Comparison of ENCODE assay signal across 12 cellular contexts in genomic region chr9:87685431-87685830, GRCh38. TPM values are rescaled to one million over a fixed set of nuclear protein-coding genes. Genes with fewer than 3 reads are reported as not detected.
A peak's percentile ranks its signal among the peaks of the same experiment; 100 is the strongest.
DNase-seq lines count a peak whose midpoint lies in the region; ATAC-seq lines count a peak whose summit lies in the region.
"Had no signal": no experiment of that assay in that cellular context is flagged by ENCODE, and none has a peak within 500 bp of the region (broad histone marks: within the 10 kb centered on the region; RNA-seq: fewer than 3 reads in every experiment).

No MANE protein-coding gene starts in this region.

- no peaks in the 10 kb centered on the region for H3K9me3 Mint-ChIP-seq in activated naive CD8-positive, alpha-beta T cell (ENCODE audit: low read depth)
- H3K9me3 Mint-ChIP-seq in activated naive CD8-positive, alpha-beta T cell treated with anti-CD3 and anti-CD28 coated beads for 36 hours = no peaks in the 10 kb centered on the region
- H3K9me3 Mint-ChIP-seq in activated naive CD8-positive, alpha-beta T cell treated with anti-CD3 and anti-CD28 coated beads, Interleukin-2, amount 10 ng/mL, durations not matched to agents 7 days and 5 days = no peaks in the 10 kb centered on the region

- H3K9me3 ChIP-seq in subcutaneous abdominal adipose tissue (ENCODE audit: control insufficient read depth in 5 of 5, low read length in 5 of 5) = no peaks in the 10 kb centered on the region
- H3K9me3 ChIP-seq: gastrocnemius medialis had no signal

- H3K4me1 ChIP-seq in subcutaneous abdominal adipose tissue (ENCODE audit: control insufficient read depth in 5 of 5, insufficient read depth in 5 of 5, low read length in 5 of 5) = peaks cover 0 to 22% (median 18%) of the 10 kb centered on the region in 5 donors
- H3K4me1 ChIP-seq: gastrocnemius medialis, neural progenitor cell had no signal

- peak overlapping the region in 1 of 5 donors; percentile 23 for H3K4me3 ChIP-seq in subcutaneous abdominal adipose tissue (ENCODE audit: low read depth in 1 of 5, low read length in 5 of 5)
- H3K4me3 ChIP-seq: gastrocnemius medialis, neural progenitor cell had no signal

- no peak for DNase-seq in activated naive CD8-positive, alpha-beta T cell treated with anti-CD3 and anti-CD28 coated beads for 36 hours
- DNase-seq in activated naive CD8-positive, alpha-beta T cell treated with anti-CD3 and anti-CD28 coated beads, Interleukin-2, amount 10 ng/mL, durations not matched to agents 7 days and 5 days = no peak
- DNase-seq in left lobe of liver (ENCODE audit: low spot score) = peak; percentile 19
- no peak for DNase-seq in G401 (ENCODE audit: low spot score)
- DNase-seq in HK-2 (ENCODE audit: unreplicated experiment) = no peak
- DNase-seq: NCI-H1048; stimulated activated CD8-positive, alpha-beta memory T cell treated with anti-CD3 and anti-CD28 coated beads, Interleukin-4, amount 100 ng/mL, for 48 hours had no signal

- peak overlapping the region; percentile 36 for H3K4me3 Mint-ChIP-seq in activated naive CD8-positive, alpha-beta T cell
- no peak overlapping the region for H3K4me3 Mint-ChIP-seq in activated naive CD8-positive, alpha-beta T cell treated with anti-CD3 and anti-CD28 coated beads for 36 hours
- H3K4me3 Mint-ChIP-seq in activated naive CD8-positive, alpha-beta T cell treated with anti-CD3 and anti-CD28 coated beads, Interleukin-2, amount 10 ng/mL, durations not matched to agents 7 days and 5 days = peak overlapping the region; percentile 5
- H3K4me3 Mint-ChIP-seq: neural progenitor cell had no signal

- peak overlapping the region; percentile 22 for H3K27ac ChIP-seq in subcutaneous abdominal adipose tissue (ENCODE audit: low read depth, low read length)
- H3K27ac ChIP-seq: gastrocnemius medialis, neural progenitor cell had no signal

- H3K9ac ChIP-seq in subcutaneous abdominal adipose tissue (ENCODE audit: low read length in 5 of 5) = no peak overlapping the region
- H3K9ac ChIP-seq: neural progenitor cell had no signal

- in situ Hi-C loops in G401 (cut with HindIII; ENCODE audit: low sequenced_read_pairs) = no loop called here

- H3K36me3 Mint-ChIP-seq in activated naive CD8-positive, alpha-beta T cell = no peaks in the 10 kb centered on the region
- H3K36me3 Mint-ChIP-seq in activated naive CD8-positive, alpha-beta T cell treated with anti-CD3 and anti-CD28 coated beads for 36 hours = peaks cover 2% of the 10 kb centered on the region
- no peaks in the 10 kb centered on the region for H3K36me3 Mint-ChIP-seq in activated naive CD8-positive, alpha-beta T cell treated with anti-CD3 and anti-CD28 coated beads, Interleukin-2, amount 10 ng/mL, durations not matched to agents 7 days and 5 days

- no peaks in the 10 kb centered on the region for H3K27me3 Mint-ChIP-seq in activated naive CD8-positive, alpha-beta T cell
- H3K27me3 Mint-ChIP-seq in activated naive CD8-positive, alpha-beta T cell treated with anti-CD3 and anti-CD28 coated beads for 36 hours = no peaks in the 10 kb centered on the region
- peaks cover 7% of the 10 kb centered on the region for H3K27me3 Mint-ChIP-seq in activated naive CD8-positive, alpha-beta T cell treated with anti-CD3 and anti-CD28 coated beads, Interleukin-2, amount 10 ng/mL, durations not matched to agents 7 days and 5 days

- ATAC-seq in activated naive CD8-positive, alpha-beta T cell treated with anti-CD3 and anti-CD28 coated beads, Interleukin-2, amount 10 ng/mL, durations not matched to agents 7 days and 5 days (ENCODE audit: low read depth) = no peak
- ATAC-seq in left lobe of liver (no peak), GM18873 (IDR thresholded peaks at IDR 0.05; ENCODE audit: low FRiP score, unreplicated experiment) (no peak)

- no peak overlapping the region for H3K27ac Mint-ChIP-seq in activated naive CD8-positive, alpha-beta T cell
- H3K27ac Mint-ChIP-seq in activated naive CD8-positive, alpha-beta T cell treated with anti-CD3 and anti-CD28 coated beads for 36 hours = no peak overlapping the region
- H3K27ac Mint-ChIP-seq in activated naive CD8-positive, alpha-beta T cell treated with anti-CD3 and anti-CD28 coated beads, Interleukin-2, amount 10 ng/mL, durations not matched to agents 7 days and 5 days = no peak overlapping the region
- H3K27ac Mint-ChIP-seq: neural progenitor cell had no signal

- peaks cover 12% of the 10 kb centered on the region for H3K4me1 Mint-ChIP-seq in activated naive CD8-positive, alpha-beta T cell (ENCODE audit: low read depth)
- peaks cover 13% of the 10 kb centered on the region for H3K4me1 Mint-ChIP-seq in activated naive CD8-positive, alpha-beta T cell treated with anti-CD3 and anti-CD28 coated beads for 36 hours
- H3K4me1 Mint-ChIP-seq in activated naive CD8-positive, alpha-beta T cell treated with anti-CD3 and anti-CD28 coated beads, Interleukin-2, amount 10 ng/mL, durations not matched to agents 7 days and 5 days = peaks cover 5% of the 10 kb centered on the region

- no peaks in the 10 kb centered on the region for H3K27me3 ChIP-seq in subcutaneous abdominal adipose tissue (ENCODE audit: control insufficient read depth in 5 of 5, insufficient read depth in 4 of 5, low read length in 5 of 5)
- H3K27me3 ChIP-seq: gastrocnemius medialis, neural progenitor cell had no signal

- peaks cover 0 to 33% (median 18%) of the 10 kb centered on the region in 5 donors for H3K36me3 ChIP-seq in subcutaneous abdominal adipose tissue (ENCODE audit: control insufficient read depth in 5 of 5, insufficient read depth in 5 of 5, low read length in 5 of 5)
- H3K36me3 ChIP-seq: gastrocnemius medialis, neural progenitor cell had no signal

- POLR2A ChIA-PET in activated naive CD8-positive, alpha-beta T cell treated with anti-CD3 and anti-CD28 coated beads, Interleukin-2, amount 10 ng/mL, durations not matched to agents 7 days and 5 days (lab: Charles Lee) = interaction anchor here (0.5 kb wide), 1 partner anchor 1460 kb away, joined by 3 read pairs; no protein-coding TSS in a partner anchor

RNA-seq across cellular contexts. Expression of gene CTSL, which starts 40.5 kb away (rescaled TPM):
- total RNA-seq in activated naive CD8-positive, alpha-beta T cell treated with anti-CD3 and anti-CD28 coated beads for 36 hours = 1 to 10 TPM; 1.4 to 1.5 TPM
- 10 to 100 TPM; 18.3 to 18.4 TPM for total RNA-seq in activated naive CD8-positive, alpha-beta T cell treated with anti-CD3 and anti-CD28 coated beads, Interleukin-2, amount 10 ng/mL, durations not matched to agents 7 days and 5 days
- total RNA-seq in left lobe of liver = 152 TPM
- 38.6 and 52.7 TPM in 2 replicates for total RNA-seq in G401 (2014; rRNA removed; shearing (Covaris generic))

Comparison
In these comparisons a context has a peak if more than half of its experiments do, and no peak if none do; other contexts are left out.
1. RNA of gene CTSL, which starts 40.5 kb away (total RNA-seq): 152 TPM in left lobe of liver (single experiment), 38.6 to 52.7 TPM in G401 and 18.3 to 18.4 TPM in activated naive CD8-positive, alpha-beta T cell treated with anti-CD3 and anti-CD28 coated beads, Interleukin-2, amount 10 ng/mL, durations not matched to agents 7 days and 5 days; 1.4 to 1.5 TPM in activated naive CD8-positive, alpha-beta T cell treated with anti-CD3 and anti-CD28 coated beads for 36 hours; every median in the first group is over 4 times any median in the second.